In genomic region chr5:147485046-147485445, GRCh38 we compare ENCODE assay signal across 11 cellular contexts. TPM values are rescaled to one million over a fixed set of nuclear protein-coding genes. Genes with fewer than 3 reads are reported as not detected.
A peak's percentile ranks its signal among the peaks of the same experiment; 100 is the strongest.
DNase-seq lines count a peak whose midpoint lies in the region; ATAC-seq and TF ChIP-seq lines count a peak whose summit lies in the region.
"Had no signal": no experiment of that assay in that cellular context is flagged by ENCODE, and none has a peak within 500 bp of the region (broad histone marks: within the 10 kb centered on the region; RNA-seq: fewer than 3 reads in every experiment).

No MANE protein-coding gene starts in this region.

- no peak overlapping the region for H3K9ac ChIP-seq in HUES48 (ENCODE audit: low read depth, low read length)

- H3K9me3 ChIP-seq in HUES48 (ENCODE audit: control insufficient read depth, insufficient read depth, low read length): no peaks in the 10 kb centered on the region
- H3K9me3 ChIP-seq in lower lobe of right lung: no peaks in the 10 kb centered on the region
- H3K9me3 ChIP-seq in tibial nerve: no peaks in the 10 kb centered on the region

- WGBS in tibial nerve, 2 donors: 64 to 71% methylated on average over 6 of the region's 6 CpGs

- no peak for TF ChIP-seq POLR2A in tibial nerve (IDR thresholded peaks at IDR 0.05)

- TF ChIP-seq CTCF in astrocyte of the cerebellum (IDR thresholded peaks at IDR 0.05; ENCODE audit: low read depth, low read length, missing control alignments) (no peak), lower lobe of right lung (IDR thresholded peaks at IDR 0.05) (no peak), tibial nerve (IDR thresholded peaks at IDR 0.05) (no peak)

- in situ Hi-C loops in astrocyte of the cerebellum (cut with HindIII; ENCODE audit: low sequenced_read_pairs): no loop called here

- H3K27me3 ChIP-seq in HUES48 (ENCODE audit: control insufficient read depth, insufficient read depth, low read length) (no peaks in the 10 kb centered on the region), lower lobe of right lung (ENCODE audit: low read depth) (no peaks in the 10 kb centered on the region), tibial nerve (no peaks in the 10 kb centered on the region)

- intact Hi-C loops in lower lobe of right lung (cut with DNase I): no loop called here

- ATAC-seq in lower lobe of right lung: no peak
- ATAC-seq in HG03457 (IDR thresholded peaks at IDR 0.05; ENCODE audit: unreplicated experiment): no peak
- ATAC-seq in HG03045 (IDR thresholded peaks at IDR 0.05; ENCODE audit: unreplicated experiment): no peak
- ATAC-seq: activated naive CD4-positive, alpha-beta T cell treated with anti-CD3 and anti-CD28 coated beads, Interleukin-2, amount 50 U/mL, for 72 hours; left colon had no signal

- peaks cover 70% of the 10 kb centered on the region for H3K4me1 ChIP-seq in HUES48 (ENCODE audit: control insufficient read depth, insufficient read depth, low read length)
- H3K4me1 ChIP-seq in lower lobe of right lung: peaks cover 53% of the 10 kb centered on the region
- peaks cover 0 to 37% (median 6%) of the 10 kb centered on the region in 4 donors for H3K4me1 ChIP-seq in tibial nerve

- TF ChIP-seq EP300 in tibial nerve (IDR thresholded peaks at IDR 0.05): no peak

- H3K36me3 ChIP-seq in HUES48 (ENCODE audit: control insufficient read depth, insufficient read depth, low read length) (no peaks in the 10 kb centered on the region), lower lobe of right lung (no peaks in the 10 kb centered on the region), tibial nerve (no peaks in the 10 kb centered on the region)

- H3K27ac ChIP-seq in HUES48 (ENCODE audit: low read depth, low read length): peak overlapping the region; percentile 5
- peak overlapping the region; percentile 78 for H3K27ac ChIP-seq in lower lobe of right lung
- H3K27ac ChIP-seq in tibial nerve: peak overlapping the region; percentile 7 to 81 (median 58)

- DNase-seq in astrocyte of the cerebellum (ENCODE audit: low read depth) (peak; percentile 48), lower lobe of right lung (no peak), tibial nerve (ENCODE audit: low spot score in 2 of 2) (no peak), NCI-H187 treated with DMSO at 0.1 percent for 48 hours (lab: John Stamatoyannopoulos, UW) (no peak)
- DNase-seq: activated CD4-positive, alpha-beta T cell treated with anti-CD3 and anti-CD28 coated beads, Interleukin-2, amount 50 U/mL, for 4 hours; left colon; NCI-H510A treated with DMSO at 0.1 percent for 48 hours had no signal

- no peak overlapping the region for H3K4me3 ChIP-seq in HUES48 (ENCODE audit: low read depth, low read length)
- no peak overlapping the region for H3K4me3 ChIP-seq in astrocyte of the cerebellum (ENCODE audit: low read depth, low read length)
- no peak overlapping the region for H3K4me3 ChIP-seq in lower lobe of right lung
- peak overlapping the region in 1 of 4 donors; percentile 1 for H3K4me3 ChIP-seq in tibial nerve

RNA-seq across cellular contexts. Expression of gene DPYSL3, which starts 24.8 kb away (rescaled TPM):
- total RNA-seq in lower lobe of right lung (45.7 TPM), tibial nerve (10 to 100 TPM; 38.9 to 68.0 (median 50.0) TPM)

Comparison
In these comparisons a context has a peak if more than half of its experiments do, and no peak if none do; other contexts are left out.
1. H3K27ac ChIP-seq: peak in every context shown above with its lines; median percentile 78 in lower lobe of right lung; 58 in tibial nerve; 5 in HUES48.